ENCODE assay signal across 23 cellular contexts in the genomic region with DNA sequence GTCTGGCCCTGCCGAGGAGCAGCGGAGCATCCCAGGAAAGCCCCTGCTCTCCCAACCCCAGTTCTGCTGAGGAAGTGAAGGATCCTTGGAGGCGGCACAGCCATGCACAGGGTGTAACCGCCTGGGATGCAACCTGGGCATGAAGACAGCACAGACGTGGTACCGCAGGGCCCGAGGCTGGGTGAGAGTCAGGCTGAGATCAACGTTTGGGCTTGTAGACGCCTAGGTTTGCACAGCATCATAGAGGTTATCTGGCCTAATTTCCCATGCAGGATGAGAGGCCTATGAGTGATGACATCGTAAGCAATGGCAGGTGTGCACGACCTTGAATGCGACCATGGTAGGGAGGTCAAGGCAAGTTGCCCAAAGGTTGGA. TPM values are rescaled to one million over a fixed set of nuclear protein-coding genes. Genes with fewer than 3 reads are reported as not detected.
"Had no signal": no experiment of that assay in that cellular context is flagged by ENCODE, and none has a peak within 500 bp of the region (broad histone marks: within the 10 kb centered on the region; RNA-seq: fewer than 3 reads in every experiment).

No MANE protein-coding gene starts in this region.

- H3K9me3 Mint-ChIP-seq: activated naive CD8-positive, alpha-beta T cell treated with anti-CD3 and anti-CD28 coated beads, Interleukin-2, amount 10 ng/mL, durations not matched to agents 7 days and 5 days; mesothelial cell of epicardium; T-cell had no signal

- H3K4me3 Mint-ChIP-seq: activated naive CD8-positive, alpha-beta T cell treated with anti-CD3 and anti-CD28 coated beads, Interleukin-2, amount 10 ng/mL, durations not matched to agents 7 days and 5 days; mesothelial cell of epicardium; T-cell had no signal

- H3K27ac Mint-ChIP-seq: activated naive CD8-positive, alpha-beta T cell treated with anti-CD3 and anti-CD28 coated beads, Interleukin-2, amount 10 ng/mL, durations not matched to agents 7 days and 5 days; mesothelial cell of epicardium; T-cell had no signal

- DNase-seq: activated CD4-positive, alpha-beta T cell treated with anti-CD3 and anti-CD28 coated beads for 1 hour; activated CD4-positive, alpha-beta T cell treated with anti-CD3 and anti-CD28 coated beads, Interleukin-2, amount 50 U/mL, for 4 hours; activated naive CD4-positive, alpha-beta T cell; hypothalamus; Right ventricle myocardium superior; SK-N-SH; small intestine; stimulated activated CD4-positive, alpha-beta T cell treated with anti-CD3 and anti-CD28 coated beads, Interleukin-4, amount 100 ng/mL, for 4 hours; stimulated activated CD8-positive, alpha-beta memory T cell treated with anti-CD3 and anti-CD28 coated beads, Interleukin-4, amount 100 ng/mL, for 48 hours; stimulated activated naive CD4-positive, alpha-beta T cell treated with Interleukin-2 at 50 U/mL for 16 hours; substantia nigra; T-cell; T-helper 9 cell; upper lobe of left lung had no signal

- H3K27me3 ChIP-seq: breast epithelium, neutrophil, right atrium auricular region, upper lobe of left lung had no signal

- H3K27me3 Mint-ChIP-seq: activated naive CD8-positive, alpha-beta T cell treated with anti-CD3 and anti-CD28 coated beads, Interleukin-2, amount 10 ng/mL, durations not matched to agents 7 days and 5 days had no signal

- ATAC-seq: T-cell had no signal

- H3K27ac ChIP-seq: neutrophil, right atrium auricular region, upper lobe of left lung had no signal

- H3K36me3 Mint-ChIP-seq: activated naive CD8-positive, alpha-beta T cell treated with anti-CD3 and anti-CD28 coated beads, Interleukin-2, amount 10 ng/mL, durations not matched to agents 7 days and 5 days; mesothelial cell of epicardium; T-cell had no signal

- H3K36me3 ChIP-seq: breast epithelium, neutrophil, right atrium auricular region, upper lobe of left lung had no signal

- H3K4me3 ChIP-seq: breast epithelium, right atrium auricular region, upper lobe of left lung had no signal

- H3K4me1 Mint-ChIP-seq: activated naive CD8-positive, alpha-beta T cell treated with anti-CD3 and anti-CD28 coated beads, Interleukin-2, amount 10 ng/mL, durations not matched to agents 7 days and 5 days; T-cell had no signal

- H3K9me3 ChIP-seq: breast epithelium, neutrophil, right atrium auricular region, SK-N-SH, upper lobe of left lung had no signal

RNA-seq across cellular contexts. Expression of a gene that starts 7.5 kb away (rescaled TPM):
- total RNA-seq: activated naive CD8-positive, alpha-beta T cell treated with anti-CD3 and anti-CD28 coated beads, Interleukin-2, amount 10 ng/mL, durations not matched to agents 7 days and 5 days; dermis microvascular lymphatic vessel endothelial cell; fibroblast of villous mesenchyme; myocyte; right atrium auricular region; Right ventricle myocardium superior; T-cell; upper lobe of left lung had no signal
- polyA plus RNA-seq: SK-N-SH had no signal

RNA-seq across cellular contexts. Expression of a gene that starts 32.8 kb away (rescaled TPM):
- total RNA-seq: activated naive CD8-positive, alpha-beta T cell treated with anti-CD3 and anti-CD28 coated beads, Interleukin-2, amount 10 ng/mL, durations not matched to agents 7 days and 5 days; cerebellum; dermis microvascular lymphatic vessel endothelial cell; fibroblast of villous mesenchyme; mesothelial cell of epicardium; myocyte; right atrium auricular region; Right ventricle myocardium superior; T-cell; upper lobe of left lung had no signal
- polyA plus RNA-seq: SK-N-SH, small intestine had no signal
